9 cellular contexts compared by ENCODE assay signal in the genomic region with DNA sequence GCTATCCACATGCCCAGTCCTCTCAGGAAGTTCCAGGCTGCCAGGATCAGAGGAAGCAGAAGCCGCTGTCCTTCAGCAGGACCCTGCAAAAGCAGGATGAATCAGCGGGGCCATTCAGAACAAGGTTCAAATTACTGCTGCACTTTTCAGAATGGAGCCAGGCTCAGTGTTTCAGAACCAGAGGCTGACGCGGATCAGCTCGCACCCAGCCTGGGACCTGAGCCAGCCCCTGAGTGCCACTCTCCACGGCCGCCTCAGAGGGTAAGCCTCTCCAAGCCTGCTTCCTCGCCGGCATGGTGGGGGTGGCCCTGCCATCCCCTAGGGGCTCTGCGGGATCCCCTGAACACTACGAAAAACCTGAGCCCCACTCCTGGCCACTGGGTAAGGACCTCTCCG. TPM values are rescaled to one million over a fixed set of nuclear protein-coding genes. Genes with fewer than 3 reads are reported as not detected.
DNase-seq lines count a peak whose midpoint lies in the region; TF ChIP-seq lines count a peak whose summit lies in the region.
"Had no signal": no experiment of that assay in that cellular context is flagged by ENCODE, and none has a peak within 500 bp of the region (broad histone marks: within the 10 kb centered on the region; RNA-seq: fewer than 3 reads in every experiment).

No MANE protein-coding gene starts in this region.

- no peak overlapping the region for H3K4me3 ChIP-seq in stomach
- H3K4me3 ChIP-seq in PC-9: no peak overlapping the region
- H3K4me3 ChIP-seq: pancreas had no signal

- peaks cover 7 to 53% (median 42%) of the 10 kb centered on the region in 4 donors for H3K4me1 ChIP-seq in stomach
- H3K4me1 ChIP-seq in PC-9 (replicated peaks; ENCODE audit: insufficient read depth): no peaks in the 10 kb centered on the region
- H3K4me1 ChIP-seq: pancreas had no signal

- H3K9me3 ChIP-seq in stomach: no peaks in the 10 kb centered on the region
- H3K9me3 ChIP-seq in PC-9 (ENCODE audit: insufficient read depth, low read depth): no peaks in the 10 kb centered on the region; the same call in 1 of the 2 replicates
- H3K9me3 ChIP-seq: pancreas had no signal

- TF ChIP-seq CTCF in stomach (IDR thresholded peaks at IDR 0.05): no peak
- TF ChIP-seq CTCF in PC-9 (conservative IDR thresholded peaks at IDR 0.05): no peak

- H3K79me2 ChIP-seq in PC-9 (ENCODE audit: low read depth): no peaks in the 10 kb centered on the region

- no peaks in the 10 kb centered on the region for H3K36me3 ChIP-seq in stomach
- H3K36me3 ChIP-seq in PC-9 (ENCODE audit: low read depth): no peaks in the 10 kb centered on the region
- H3K36me3 ChIP-seq: pancreas had no signal

- no peaks in the 10 kb centered on the region for H3K9me2 ChIP-seq in PC-9 (ENCODE audit: insufficient read depth)

- H3F3A ChIP-seq in PC-9 (ENCODE audit: insufficient read depth, low read depth): no peaks in the 10 kb centered on the region

- TF ChIP-seq EP300 in stomach (IDR thresholded peaks at IDR 0.05): no peak

- BruUV-seq in PC-9 (replicated peaks; lab: Mats Ljungman, UMichigan): no TSS peak

- H3K27me3 ChIP-seq in stomach (no peaks in the 10 kb centered on the region), PC-9 (ENCODE audit: insufficient read depth, low read depth) (no peaks in the 10 kb centered on the region)
- H3K27me3 ChIP-seq: pancreas had no signal

- peak; percentile 92 for DNase-seq in LHCN-M2 (ENCODE audit: low read depth)
- peak; percentile 86 for DNase-seq in astrocyte of the hippocampus (ENCODE audit: low read depth, low spot score)
- DNase-seq in islet precursor cell: peak; percentile 74
- no peak for DNase-seq in stomach
- DNase-seq in cerebellar cortex (ENCODE audit: low spot score): no peak
- DNase-seq in DMS114 treated with DMSO at 0.1 percent for 48 hours (lab: John Stamatoyannopoulos, UW; ENCODE audit: unreplicated experiment): no peak
- no peak for DNase-seq in PC-9
- DNase-seq: activated CD4-positive, alpha-beta T cell treated with anti-CD3 and anti-CD28 coated beads for 48 hours had no signal

- POLR2A ChIA-PET in PC-9 (lab: Charles Lee; ENCODE audit: unreplicated experiment): no interaction called here

- intact Hi-C loops in stomach (cut with DNase I; ENCODE audit: low total_unique reads): no loop called here
- intact Hi-C loops in PC-9 (cut with micrococcal nuclease; ENCODE audit: unreplicated experiment): no loop called here

- H3K27ac ChIP-seq in stomach: peak overlapping the region in 3 of 5 donors; percentile 31 to 56 (median 49)
- no peak overlapping the region for H3K27ac ChIP-seq in PC-9
- H3K27ac ChIP-seq: pancreas had no signal

- no peak for TF ChIP-seq POLR2A in stomach (IDR thresholded peaks at IDR 0.05)

- CTCF ChIA-PET in PC-9 (lab: Charles Lee): no interaction called here

- no peaks in the 10 kb centered on the region for H4K20me1 ChIP-seq in PC-9 (ENCODE audit: insufficient read depth)

- WGBS in stomach, 5 donors: 66 to 80% (median 74%) methylated on average over 9 to 12 of the region's 12 CpGs

- H2AFZ ChIP-seq in PC-9: no peak overlapping the region

- no peak overlapping the region for H3K4me2 ChIP-seq in PC-9

RNA-seq across cellular contexts. Expression of gene RASA3, which starts 24.7 kb away (rescaled TPM):
- total RNA-seq in LHCN-M2 (2014; rRNA removed) (58.6 and 60.4 TPM in 2 replicates), stomach (10 to 100 TPM in 1 of 5 donors, 1 to 10 TPM in 4; 3.8 to 22.3 (median 6.4) TPM), PC-9 (2021) (9.7 and 10.0 TPM in 2 replicates)
- 33.3 TPM for polyA plus RNA-seq in LHCN-M2 (2012)
- 10 to 100 TPM in 2 of 3 donors, 1 to 10 TPM in 1; 3.7 to 11.8 (median 10.9) TPM for polyA plus RNA-seq in stomach

Comparison
In these comparisons a context has a peak if more than half of its experiments do, and no peak if none do; other contexts are left out.
1. DNase-seq: peak in LHCN-M2 (single experiment), astrocyte of the hippocampus (single experiment) and islet precursor cell (single experiment); none in stomach (single experiment), cerebellar cortex (single experiment), DMS114 treated with DMSO at 0.1 percent for 48 hours (single experiment) and PC-9 (0 of 2).